In genomic region chr3:31532587-31533168, GRCh38 we compare ENCODE assay signal across 1 cellular context.
TF ChIP-seq lines count a peak whose summit lies in the region.

Gene STT3B, plus strand, starts transcription at chr3:31532925. Its CDS starts 74 bp downstream, at chr3:31532999.

TF ChIP-seq in GM23338, 12 proteins besides CTCF, POLR2A, EP300 and RAD21 (continued from another document):
- TF ChIP-seq, protein P1, sequence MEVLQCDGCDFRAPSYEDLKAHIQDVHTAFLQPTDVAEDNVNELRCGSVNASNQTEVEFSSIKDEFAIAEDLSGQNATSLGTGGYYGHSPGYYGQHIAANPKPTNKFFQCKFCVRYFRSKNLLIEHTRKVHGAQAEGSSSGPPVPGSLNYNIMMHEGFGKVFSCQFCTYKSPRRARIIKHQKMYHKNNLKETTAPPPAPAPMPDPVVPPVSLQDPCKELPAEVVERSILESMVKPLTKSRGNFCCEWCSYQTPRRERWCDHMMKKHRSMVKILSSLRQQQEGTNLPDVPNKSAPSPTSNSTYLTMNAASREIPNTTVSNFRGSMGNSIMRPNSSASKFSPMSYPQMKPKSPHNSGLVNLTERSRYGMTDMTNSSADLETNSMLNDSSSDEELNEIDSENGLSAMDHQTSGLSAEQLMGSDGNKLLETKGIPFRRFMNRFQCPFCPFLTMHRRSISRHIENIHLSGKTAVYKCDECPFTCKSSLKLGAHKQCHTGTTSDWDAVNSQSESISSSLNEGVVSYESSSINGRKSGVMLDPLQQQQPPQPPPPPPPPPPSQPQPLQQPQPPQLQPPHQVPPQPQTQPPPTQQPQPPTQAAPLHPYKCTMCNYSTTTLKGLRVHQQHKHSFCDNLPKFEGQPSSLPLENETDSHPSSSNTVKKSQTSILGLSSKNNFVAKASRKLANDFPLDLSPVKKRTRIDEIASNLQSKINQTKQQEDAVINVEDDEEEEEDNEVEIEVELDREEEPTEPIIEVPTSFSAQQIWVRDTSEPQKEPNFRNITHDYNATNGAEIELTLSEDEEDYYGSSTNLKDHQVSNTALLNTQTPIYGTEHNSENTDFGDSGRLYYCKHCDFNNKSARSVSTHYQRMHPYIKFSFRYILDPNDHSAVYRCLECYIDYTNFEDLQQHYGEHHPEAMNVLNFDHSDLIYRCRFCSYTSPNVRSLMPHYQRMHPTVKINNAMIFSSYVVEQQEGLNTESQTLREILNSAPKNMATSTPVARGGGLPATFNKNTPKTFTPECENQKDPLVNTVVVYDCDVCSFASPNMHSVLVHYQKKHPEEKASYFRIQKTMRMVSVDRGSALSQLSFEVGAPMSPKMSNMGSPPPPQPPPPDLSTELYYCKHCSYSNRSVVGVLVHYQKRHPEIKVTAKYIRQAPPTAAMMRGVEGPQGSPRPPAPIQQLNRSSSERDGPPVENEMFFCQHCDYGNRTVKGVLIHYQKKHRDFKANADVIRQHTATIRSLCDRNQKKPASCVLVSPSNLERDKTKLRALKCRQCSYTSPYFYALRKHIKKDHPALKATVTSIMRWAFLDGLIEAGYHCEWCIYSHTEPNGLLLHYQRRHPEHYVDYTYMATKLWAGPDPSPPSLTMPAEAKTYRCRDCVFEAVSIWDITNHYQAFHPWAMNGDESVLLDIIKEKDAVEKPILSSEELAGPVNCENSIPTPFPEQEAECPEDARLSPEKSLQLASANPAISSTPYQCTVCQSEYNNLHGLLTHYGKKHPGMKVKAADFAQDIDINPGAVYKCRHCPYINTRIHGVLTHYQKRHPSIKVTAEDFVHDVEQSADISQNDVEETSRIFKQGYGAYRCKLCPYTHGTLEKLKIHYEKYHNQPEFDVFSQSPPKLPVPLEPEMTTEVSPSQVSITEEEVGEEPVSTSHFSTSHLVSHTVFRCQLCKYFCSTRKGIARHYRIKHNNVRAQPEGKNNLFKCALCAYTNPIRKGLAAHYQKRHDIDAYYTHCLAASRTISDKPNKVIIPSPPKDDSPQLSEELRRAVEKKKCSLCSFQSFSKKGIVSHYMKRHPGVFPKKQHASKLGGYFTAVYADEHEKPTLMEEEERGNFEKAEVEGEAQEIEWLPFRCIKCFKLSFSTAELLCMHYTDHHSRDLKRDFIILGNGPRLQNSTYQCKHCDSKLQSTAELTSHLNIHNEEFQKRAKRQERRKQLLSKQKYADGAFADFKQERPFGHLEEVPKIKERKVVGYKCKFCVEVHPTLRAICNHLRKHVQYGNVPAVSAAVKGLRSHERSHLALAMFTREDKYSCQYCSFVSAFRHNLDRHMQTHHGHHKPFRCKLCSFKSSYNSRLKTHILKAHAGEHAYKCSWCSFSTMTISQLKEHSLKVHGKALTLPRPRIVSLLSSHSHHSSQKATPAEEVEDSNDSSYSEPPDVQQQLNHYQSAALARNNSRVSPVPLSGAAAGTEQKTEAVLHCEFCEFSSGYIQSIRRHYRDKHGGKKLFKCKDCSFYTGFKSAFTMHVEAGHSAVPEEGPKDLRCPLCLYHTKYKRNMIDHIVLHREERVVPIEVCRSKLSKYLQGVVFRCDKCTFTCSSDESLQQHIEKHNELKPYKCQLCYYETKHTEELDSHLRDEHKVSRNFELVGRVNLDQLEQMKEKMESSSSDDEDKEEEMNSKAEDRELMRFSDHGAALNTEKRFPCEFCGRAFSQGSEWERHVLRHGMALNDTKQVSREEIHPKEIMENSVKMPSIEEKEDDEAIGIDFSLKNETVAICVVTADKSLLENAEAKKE (CRISPR knock-in tag; IDR thresholded peaks at IDR 0.05) = no peak
- TF ChIP-seq POLR2AphosphoS5 (IDR thresholded peaks at IDR 0.05; ENCODE audit: low read depth) = peak; percentile 88
- TF ChIP-seq STAT1 (IDR thresholded peaks at IDR 0.05; ENCODE audit: unreplicated experiment) = no peak
- no peak for TF ChIP-seq JUNB (IDR thresholded peaks at IDR 0.05; ENCODE audit: unreplicated experiment)
